ENCODE assay signal across 8 cellular contexts in genomic region chr7:11212080-11212711, GRCh38.
A peak's percentile ranks its signal among the peaks of the same experiment; 100 is the strongest.
DNase-seq lines count a peak whose midpoint lies in the region; ATAC-seq and TF ChIP-seq lines count a peak whose summit lies in the region.

No MANE protein-coding gene starts in this region.

- no peaks in the 10 kb centered on the region for H3K27me3 ChIP-seq in AG04450 (ENCODE audit: control insufficient read depth, insufficient read depth, low read length)

- POLR2A ChIA-PET in AG04450 (lab: Yijun Ruan, JAX): interaction anchor here (1.3 to 2.7 kb wide), 2 partner anchors 239 to 272 kb away, joined by 4 to 9 read pairs; partner anchors contain the start of gene PHF14

- H3K4me3 ChIP-seq in AG04450 (ENCODE audit: low read depth, low read length) (no peak overlapping the region), cardiac fibroblast (replicated peaks in 1 of 2; ENCODE audit: low read depth in 2 of 2, low read length in 2 of 2) (no peak overlapping the region)

- H3K27ac ChIP-seq in AG04450 (ENCODE audit: low read depth, low read length): no peak overlapping the region

- peak; percentile 88 for ATAC-seq in HG02798 (IDR thresholded peaks at IDR 0.05; ENCODE audit: poor library complexity, unreplicated experiment)

- DNase-seq in AG04450 (ENCODE audit: low read depth, low spot score): peak; percentile 41
- DNase-seq in GM13976 (ENCODE audit: low spot score): peak; percentile 37
- DNase-seq in NCI-H1105 treated with DMSO at 0.1 percent for 48 hours (lab: John Stamatoyannopoulos, UW): peak; percentile 83
- peak; percentile 13 for DNase-seq in T follicular helper cell (ENCODE audit: low read depth)
- peak; percentile 82 to 86 for DNase-seq in cardiac fibroblast (ENCODE audit: low read depth in 2 of 2)
- peak; percentile 62 for DNase-seq in kidney glomerular epithelial cell (lab: John Stamatoyannopoulos, UW)
- peak; percentile 11 for DNase-seq in stimulated activated CD4-positive, alpha-beta T cell treated with anti-CD3 and anti-CD28 coated beads, Interleukin-4, amount 100 ng/mL, for 1 hour

- TF ChIP-seq CTCF in AG04450 (IDR thresholded peaks at IDR 0.05; ENCODE audit: low read depth, low read length) (peak; percentile 91), GM13976 (IDR thresholded peaks at IDR 0.05; ENCODE audit: borderline replicate concordance, control extremely low read depth, extremely low read depth, insufficient read depth, missing control alignments) (peak; percentile 71), cardiac fibroblast (IDR thresholded peaks at IDR 0.05; ENCODE audit: low read depth, low read length) (peak; percentile 81)

- in situ Hi-C loops in GM13976 (cut with MboI; ENCODE audit: low sequenced_read_pairs, unreplicated experiment): no loop called here

- CTCF ChIA-PET in AG04450 (lab: Charles Lee): interaction anchor here (0.5 to 3.0 kb wide), 52 partner anchors 8 to 413 kb away, joined by 3 to 30 read pairs (median 5); a partner anchor contains a TSS

- no peaks in the 10 kb centered on the region for H3K9me3 ChIP-seq in AG04450 (ENCODE audit: control insufficient read depth, insufficient read depth, low read length)

Comparison
In these comparisons a context has a peak if more than half of its experiments do, and no peak if none do; other contexts are left out.
1. DNase-seq: peak in every context shown above with its lines; median percentile 84 in cardiac fibroblast; 83 in NCI-H1105 treated with DMSO at 0.1 percent for 48 hours; 62 in kidney glomerular epithelial cell; 41 in AG04450; 37 in GM13976; 13 in T follicular helper cell; 11 in stimulated activated CD4-positive, alpha-beta T cell treated with anti-CD3 and anti-CD28 coated beads, Interleukin-4, amount 100 ng/mL, for 1 hour.